2 cellular contexts compared by ENCODE assay signal in genomic region chr12:57611116-57611809, GRCh38.
TF ChIP-seq lines count a peak whose summit lies in the region.

TSS of gene ARHGEF25 (plus strand) at chr12:57611435. CDS start at chr12:57611895, 460 bp downstream.

TF ChIP-seq in WTC11, 78 proteins besides CTCF, POLR2A, EP300 and RAD21 (continued from another document):
- TF ChIP-seq SP1 (CRISPR knock-in tag; conservative IDR thresholded peaks at IDR 0.05): peak; percentile 71
- TF ChIP-seq GTF2I (CRISPR knock-in tag; conservative IDR thresholded peaks at IDR 0.05): no peak
- TF ChIP-seq TEAD1 (CRISPR knock-in tag; IDR thresholded peaks at IDR 0.05): peak; percentile 59; the same call in 1 of the 2 replicates
- no peak for TF ChIP-seq AFF4 (CRISPR knock-in tag; IDR thresholded peaks at IDR 0.05; ENCODE audit: borderline replicate concordance)
- TF ChIP-seq CDX4 (CRISPR knock-in tag; IDR thresholded peaks at IDR 0.05; ENCODE audit: borderline replicate concordance): no peak
- TF ChIP-seq JUN (CRISPR knock-in tag; IDR thresholded peaks at IDR 0.05): no peak
- TF ChIP-seq ZNF671 (CRISPR knock-in tag; IDR thresholded peaks at IDR 0.05): no peak
- TF ChIP-seq HMGXB4 (CRISPR knock-in tag; IDR thresholded peaks at IDR 0.05): peak; percentile 43; the same call in 1 of the 2 replicates
- 0 out of 2 replicates have a peak, but pooled peaks have one; percentile 45 for TF ChIP-seq TP53 (CRISPR knock-in tag; IDR thresholded peaks at IDR 0.05)
- TF ChIP-seq E2F5 (CRISPR knock-in tag; IDR thresholded peaks at IDR 0.05): no peak
TF ChIP-seq in WTC11: peak in this region for 6.

TF ChIP-seq in HepG2, 621 proteins besides CTCF, POLR2A, EP300 and RAD21 (continued from another document and continues in another):
- TF ChIP-seq ZNF446 (CRISPR knock-in tag; IDR thresholded peaks at IDR 0.05) (peak; percentile 73; the same call in 1 of the 2 replicates), KDM4B (CRISPR knock-in tag; IDR thresholded peaks at IDR 0.05) (0 out of 2 replicates have a peak, but pooled peaks have one; percentile 45), HOXA5 (CRISPR knock-in tag; IDR thresholded peaks at IDR 0.05) (peak; percentile 87), ZNF17 (CRISPR knock-in tag; IDR thresholded peaks at IDR 0.05) (no peak), TOPORS (CRISPR knock-in tag; IDR thresholded peaks at IDR 0.05) (no peak), TEAD3 (CRISPR knock-in tag; optimal IDR thresholded peaks at IDR 0.05; ENCODE audit: borderline replicate concordance) (peak; percentile 50), HDAC2 (CRISPR knock-in tag; IDR thresholded peaks at IDR 0.05) (no peak), SMYD3 (CRISPR knock-in tag; IDR thresholded peaks at IDR 0.05) (no peak), THAP9 (CRISPR knock-in tag; IDR thresholded peaks at IDR 0.05; ENCODE audit: borderline replicate concordance) (peak; percentile 32; the same call in 1 of the 2 replicates), NKX3-1 (CRISPR knock-in tag; IDR thresholded peaks at IDR 0.05) (0 out of 2 replicates have a peak, but pooled peaks have one; percentile 35), ZNF772 (CRISPR knock-in tag; IDR thresholded peaks at IDR 0.05) (no peak), FOXO1 (CRISPR knock-in tag; IDR thresholded peaks at IDR 0.05) (0 out of 2 replicates have a peak, but pooled peaks have one; percentile 21), ZNF34 (CRISPR knock-in tag; IDR thresholded peaks at IDR 0.05; ENCODE audit: borderline replicate concordance) (no peak), MEIS1 (CRISPR knock-in tag; IDR thresholded peaks at IDR 0.05; ENCODE audit: borderline replicate concordance) (no peak), ZFAT (CRISPR knock-in tag; conservative IDR thresholded peaks at IDR 0.05) (no peak), REPIN1 (CRISPR knock-in tag; IDR thresholded peaks at IDR 0.05; ENCODE audit: borderline replicate concordance, low read depth) (no peak), NFKBIZ (CRISPR knock-in tag; IDR thresholded peaks at IDR 0.05) (peak; percentile 52; the same call in 1 of the 2 replicates), ZBTB7B (CRISPR knock-in tag; IDR thresholded peaks at IDR 0.05) (peak; percentile 70; the same call in 1 of the 2 replicates), ZNF264 (CRISPR knock-in tag; IDR thresholded peaks at IDR 0.05) (0 out of 2 replicates have a peak, but pooled peaks have one; percentile 30), ZNF597 (CRISPR knock-in tag; IDR thresholded peaks at IDR 0.05) (no peak), ZFP90 (CRISPR knock-in tag; IDR thresholded peaks at IDR 0.05; ENCODE audit: borderline replicate concordance) (0 out of 2 replicates have a peak, but pooled peaks have one; percentile 23), TRIM22 (IDR thresholded peaks at IDR 0.05) (no peak), ZNF354B (CRISPR knock-in tag; IDR thresholded peaks at IDR 0.05) (no peak), RELA (CRISPR knock-in tag; IDR thresholded peaks at IDR 0.05) (0 out of 2 replicates have a peak, but pooled peaks have one; percentile 29), GABPA (IDR thresholded peaks at IDR 0.05; ENCODE audit: low read depth, low read length) (peak; percentile 41), GABPA (CRISPR knock-in tag; IDR thresholded peaks at IDR 0.05; ENCODE audit: low read depth) (peak; percentile 84), HNRNPLL (IDR thresholded peaks at IDR 0.05; ENCODE audit: low read depth, low read length, poor library complexity, severe bottlenecking) (peak; percentile 48), HMGXB4 (CRISPR knock-in tag; IDR thresholded peaks at IDR 0.05; ENCODE audit: borderline replicate concordance in 1 of 2, low read depth in 1 of 2) (peak in 1 of 2 experiments; percentile 56; a peak in 1 of 4 replicates), ZNF670 (CRISPR knock-in tag; IDR thresholded peaks at IDR 0.05; ENCODE audit: borderline replicate concordance) (peak; percentile 48; the same call in 1 of the 2 replicates), ARID2 (CRISPR knock-in tag; IDR thresholded peaks at IDR 0.05; ENCODE audit: borderline replicate concordance) (no peak), ZNF281 (CRISPR knock-in tag; IDR thresholded peaks at IDR 0.05; ENCODE audit: borderline replicate concordance) (peak; percentile 67), MAFG (CRISPR knock-in tag; IDR thresholded peaks at IDR 0.05) (no peak), E2F2 (CRISPR knock-in tag; IDR thresholded peaks at IDR 0.05; ENCODE audit: borderline replicate concordance) (no peak), RNF2 (conservative IDR thresholded peaks at IDR 0.05; ENCODE audit: low read depth) (no peak), MIER3 (CRISPR knock-in tag; IDR thresholded peaks at IDR 0.05; ENCODE audit: borderline replicate concordance) (no peak), ZNF30 (CRISPR knock-in tag; IDR thresholded peaks at IDR 0.05) (no peak), MTF2 (CRISPR knock-in tag; IDR thresholded peaks at IDR 0.05; ENCODE audit: borderline replicate concordance) (no peak), MAF1 (CRISPR knock-in tag; IDR thresholded peaks at IDR 0.05; ENCODE audit: borderline replicate concordance) (0 out of 2 replicates have a peak, but pooled peaks have one; percentile 58), GLI4 (CRISPR knock-in tag; IDR thresholded peaks at IDR 0.05; ENCODE audit: borderline replicate concordance) (no peak), AHR (CRISPR knock-in tag; IDR thresholded peaks at IDR 0.05) (peak; percentile 74; the same call in 1 of the 2 replicates), RBM22 (optimal IDR thresholded peaks at IDR 0.05; ENCODE audit: low read length) (no peak), ZNF430 (CRISPR knock-in tag; IDR thresholded peaks at IDR 0.05) (peak; percentile 50; the same call in 1 of the 2 replicates), MXD1 (CRISPR knock-in tag; IDR thresholded peaks at IDR 0.05) (peak; percentile 84), NR1H2 (CRISPR knock-in tag; IDR thresholded peaks at IDR 0.05; ENCODE audit: borderline replicate concordance, low read depth) (no peak), ZNF639 (CRISPR knock-in tag; conservative IDR thresholded peaks at IDR 0.05) (peak; percentile 40; the same call in 1 of the 2 replicates), NAIF1 (CRISPR knock-in tag; IDR thresholded peaks at IDR 0.05; ENCODE audit: borderline replicate concordance) (no peak), AGO2 (optimal IDR thresholded peaks at IDR 0.05; ENCODE audit: low read depth, low read length) (peak; percentile 33), BRCA1 (CRISPR knock-in tag; IDR thresholded peaks at IDR 0.05) (no peak), CBX2 (IDR thresholded peaks at IDR 0.05; ENCODE audit: low read depth, low read length) (no peak), CBX2 (CRISPR knock-in tag; IDR thresholded peaks at IDR 0.05; ENCODE audit: low read depth) (no peak), ZNF550 (CRISPR knock-in tag; IDR thresholded peaks at IDR 0.05; ENCODE audit: borderline replicate concordance) (no peak), MED1 (CRISPR knock-in tag; IDR thresholded peaks at IDR 0.05) (peak; percentile 41; the same call in 1 of the 2 replicates), ZSCAN20 (CRISPR knock-in tag; IDR thresholded peaks at IDR 0.05; ENCODE audit: borderline replicate concordance) (no peak)
